16 cellular contexts compared by ENCODE assay signal in the genomic region with DNA sequence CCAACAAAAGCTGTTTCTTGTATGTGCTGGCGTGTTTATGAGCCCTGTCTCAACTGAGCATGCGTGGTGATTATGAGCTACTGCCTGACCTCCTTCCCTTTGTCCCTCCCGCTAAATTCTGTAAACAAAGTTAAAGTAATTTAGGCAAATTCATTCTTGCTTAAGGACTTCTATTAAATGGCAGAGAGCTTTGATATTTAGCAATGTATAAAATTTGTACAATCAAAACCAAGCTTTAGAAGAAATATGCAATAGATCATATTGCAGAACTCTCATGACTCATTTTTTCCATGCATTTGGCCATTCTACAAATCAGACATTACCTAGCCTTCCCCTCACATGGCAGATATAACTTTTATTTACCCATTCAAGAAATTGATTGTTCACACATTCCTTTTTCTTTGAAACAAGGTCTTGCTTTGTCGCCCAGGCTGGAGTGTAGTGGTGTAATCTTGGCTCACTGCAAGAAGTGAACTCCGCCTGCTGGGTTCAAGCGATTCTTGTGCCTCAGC. TPM values are rescaled to one million over a fixed set of nuclear protein-coding genes. Genes with fewer than 3 reads are reported as not detected.
A peak's percentile ranks its signal among the peaks of the same experiment; 100 is the strongest.
DNase-seq lines count a peak whose midpoint lies in the region; ATAC-seq and TF ChIP-seq lines count a peak whose summit lies in the region.
"Had no signal": no experiment of that assay in that cellular context is flagged by ENCODE, and none has a peak within 500 bp of the region (broad histone marks: within the 10 kb centered on the region; RNA-seq: fewer than 3 reads in every experiment).

No MANE protein-coding gene starts in this region.

- CTCF ChIA-PET in MCF 10A (lab: Yijun Ruan, JAX) = interaction anchor here (0.6 to 27.0 kb wide), 6 partner anchors 8 to 130 kb away, joined by 3 to 673 read pairs (median 4); no protein-coding TSS in a partner anchor

- no peak overlapping the region for H3K4me3 Mint-ChIP-seq in MCF 10A (ENCODE audit: unreplicated experiment)
- H3K4me3 Mint-ChIP-seq in chondrocyte (ENCODE audit: unreplicated experiment) = peak overlapping the region; percentile 7
- H3K4me3 Mint-ChIP-seq: activated CD8-positive, alpha-beta T cell treated with anti-CD3 and anti-CD28 coated beads, Interleukin-2, amount 10 ng/mL, durations not matched to agents 7 days and 5 days; activated naive CD4-positive, alpha-beta T cell treated with anti-CD3 and anti-CD28 coated beads, Interleukin-2, amount 10 ng/mL, durations not matched to agents 7 days and 5 days had no signal

- no peaks in the 10 kb centered on the region for H3K27me3 Mint-ChIP-seq in MCF 10A (ENCODE audit: insufficient read depth, unreplicated experiment)
- H3K27me3 Mint-ChIP-seq in chondrocyte (ENCODE audit: low read depth) = no peaks in the 10 kb centered on the region

- peak; percentile 75 for DNase-seq in MCF 10A (ENCODE audit: unreplicated experiment)
- DNase-seq in breast epithelium (ENCODE audit: low spot score in 2 of 2) = no peak
- no peak for DNase-seq in chondrocyte (ENCODE audit: low spot score)
- no peak for DNase-seq in aorta
- no peak for DNase-seq in RPMI8226
- DNase-seq in COLO829 (ENCODE audit: low spot score) = no peak
- DNase-seq: activated CD8-positive, alpha-beta T cell treated with anti-CD3 and anti-CD28 coated beads, Interleukin-2, amount 10 ng/mL, durations not matched to agents 7 days and 5 days; activated naive CD4-positive, alpha-beta T cell treated with anti-CD3 and anti-CD28 coated beads, Interleukin-2, amount 10 ng/mL, durations not matched to agents 7 days and 5 days; DMS153; hypothalamus; left ventricle myocardium superior; NCI-H69; stimulated activated CD8-positive, alpha-beta memory T cell treated with anti-CD3 and anti-CD28 coated beads, Interleukin-4, amount 100 ng/mL, for 48 hours had no signal

- H3K27me3 ChIP-seq in breast epithelium = no peaks in the 10 kb centered on the region
- H3K27me3 ChIP-seq in liver (ENCODE audit: control insufficient read depth in 4 of 4, insufficient read depth in 4 of 4, low read length in 3 of 4) = no peaks in the 10 kb centered on the region
- no peaks in the 10 kb centered on the region for H3K27me3 ChIP-seq in aorta (ENCODE audit: control insufficient read depth in 1 of 2, insufficient read depth in 2 of 2, low read length in 1 of 2)

- H3K27ac ChIP-seq in breast epithelium (no peak overlapping the region), liver (ENCODE audit: low read depth in 1 of 2, low read length in 2 of 2) (peak overlapping the region in 1 of 2 donors; percentile 51), aorta (ENCODE audit: low read depth in 1 of 2, low read length in 2 of 2) (peak overlapping the region; percentile 49 to 72)

- H3K4me3 ChIP-seq in breast epithelium (no peak overlapping the region), liver (ENCODE audit: low read depth in 1 of 3, low read length in 3 of 3) (no peak overlapping the region), aorta (ENCODE audit: low read length in 2 of 2) (no peak overlapping the region)

- H3K9me3 Mint-ChIP-seq in MCF 10A (ENCODE audit: unreplicated experiment) (no peaks in the 10 kb centered on the region), chondrocyte (ENCODE audit: low read depth) (no peaks in the 10 kb centered on the region)
- H3K9me3 Mint-ChIP-seq: activated naive CD4-positive, alpha-beta T cell treated with anti-CD3 and anti-CD28 coated beads, Interleukin-2, amount 10 ng/mL, durations not matched to agents 7 days and 5 days had no signal

- H3K36me3 ChIP-seq in breast epithelium = no peaks in the 10 kb centered on the region
- H3K36me3 ChIP-seq in liver (ENCODE audit: control insufficient read depth in 4 of 4, insufficient read depth in 3 of 4, low read depth in 1 of 4, low read length in 3 of 4) = no peaks in the 10 kb centered on the region
- H3K36me3 ChIP-seq in aorta (ENCODE audit: control insufficient read depth in 1 of 2, insufficient read depth in 2 of 2, low read length in 1 of 2) = peaks cover 0 to 3% of the 10 kb centered on the region in 2 donors

- no peak for TF ChIP-seq RAD21 in liver (IDR thresholded peaks at IDR 0.05)

- no TSS peak for BruUV-seq in MCF 10A (replicated peaks; lab: Mats Ljungman, UMichigan)

- H3K27ac Mint-ChIP-seq in MCF 10A (ENCODE audit: low read depth, unreplicated experiment) (peak overlapping the region; percentile 35), chondrocyte (ENCODE audit: unreplicated experiment) (peak overlapping the region; percentile 79)
- H3K27ac Mint-ChIP-seq: activated CD8-positive, alpha-beta T cell treated with anti-CD3 and anti-CD28 coated beads, Interleukin-2, amount 10 ng/mL, durations not matched to agents 7 days and 5 days; activated naive CD4-positive, alpha-beta T cell treated with anti-CD3 and anti-CD28 coated beads, Interleukin-2, amount 10 ng/mL, durations not matched to agents 7 days and 5 days had no signal

- peaks cover 22% of the 10 kb centered on the region for H3K4me1 Mint-ChIP-seq in MCF 10A (ENCODE audit: insufficient read depth, unreplicated experiment)
- peaks cover 90% of the 10 kb centered on the region for H3K4me1 Mint-ChIP-seq in chondrocyte (ENCODE audit: low read depth)

- 74% methylated on average over 6 of the region's 6 CpGs for WGBS in liver
- 36 to 48% methylated on average over 6 of the region's 6 CpGs for WGBS in aorta, 2 donors

- TF ChIP-seq CTCF in MCF 10A (IDR thresholded peaks at IDR 0.05; ENCODE audit: unreplicated experiment) (no peak), breast epithelium (IDR thresholded peaks at IDR 0.05) (no peak), chondrocyte (IDR thresholded peaks at IDR 0.05) (no peak), liver (IDR thresholded peaks at IDR 0.05; ENCODE audit: low read depth, low read length, missing input control) (no peak)

- no peak for TF ChIP-seq POLR2A in breast epithelium (IDR thresholded peaks at IDR 0.05)

- ATAC-seq in aorta (ENCODE audit: low FRiP score) (no peak), HG02938 (IDR thresholded peaks at IDR 0.05; ENCODE audit: unreplicated experiment) (no peak)
- ATAC-seq: activated CD8-positive, alpha-beta T cell treated with anti-CD3 and anti-CD28 coated beads, Interleukin-2, amount 10 ng/mL, durations not matched to agents 7 days and 5 days; left ventricle myocardium superior; Right ventricle myocardium inferior had no signal

- no peak overlapping the region for H3K9ac ChIP-seq in liver (ENCODE audit: low read depth in 1 of 2, low read length in 2 of 2)

- POLR2A ChIA-PET in MCF 10A (lab: Yijun Ruan, JAX) = interaction anchor here (1.5 to 1.8 kb wide), 3 partner anchors 104 to 153 kb away, joined by 4 to 6 read pairs (median 4); a partner anchor contains a TSS

- H3K36me3 Mint-ChIP-seq in MCF 10A (ENCODE audit: insufficient read depth, unreplicated experiment) (no peaks in the 10 kb centered on the region), chondrocyte (ENCODE audit: low read depth) (peaks cover 18% of the 10 kb centered on the region)
- H3K36me3 Mint-ChIP-seq: activated naive CD4-positive, alpha-beta T cell treated with anti-CD3 and anti-CD28 coated beads, Interleukin-2, amount 10 ng/mL, durations not matched to agents 7 days and 5 days had no signal

- no peaks in the 10 kb centered on the region for H3K9me3 ChIP-seq in breast epithelium
- no peaks in the 10 kb centered on the region for H3K9me3 ChIP-seq in liver (ENCODE audit: control insufficient read depth in 4 of 4, low read length in 3 of 4)
- H3K9me3 ChIP-seq in aorta (ENCODE audit: control insufficient read depth, low read length) = no peaks in the 10 kb centered on the region

- intact Hi-C loops in MCF 10A (cut with micrococcal nuclease) = no loop called here
- intact Hi-C loops in breast epithelium (cut with DNase I; ENCODE audit: low total_unique reads) = no loop called here
- intact Hi-C loops in aorta (cut with DNase I) = loop anchor here (5.0 kb wide), 1 partner anchor 79 kb away; no protein-coding TSS in a partner anchor

- no peaks in the 10 kb centered on the region for H3K4me1 ChIP-seq in breast epithelium
- peaks cover 13 to 31% (median 23%) of the 10 kb centered on the region in 4 donors for H3K4me1 ChIP-seq in liver (ENCODE audit: control insufficient read depth in 4 of 4, insufficient read depth in 4 of 4, low read length in 3 of 4)
- peaks cover 0 to 7% of the 10 kb centered on the region in 2 donors for H3K4me1 ChIP-seq in aorta (ENCODE audit: control insufficient read depth in 1 of 2, insufficient read depth in 2 of 2, low read length in 2 of 2)

TF ChIP-seq in liver, 16 proteins besides CTCF, POLR2A, EP300 and RAD21:
- TF ChIP-seq HNF4A (conservative IDR thresholded peaks at IDR 0.05) = no peak
- peak in 1 of 2 donors; percentile 28 for TF ChIP-seq EGR1 (IDR thresholded peaks at IDR 0.05; ENCODE audit: low read depth in 2 of 2)
- no peak for TF ChIP-seq FOXA2 (IDR thresholded peaks at IDR 0.05)
- no peak for TF ChIP-seq FOXA1 (IDR thresholded peaks at IDR 0.05)
- peak in 1 of 2 donors; percentile 12 for TF ChIP-seq RXRA (IDR thresholded peaks at IDR 0.05)
- TF ChIP-seq SP1 (IDR thresholded peaks at IDR 0.05) = no peak
- TF ChIP-seq JUND (IDR thresholded peaks at IDR 0.05) = peak; percentile 95 to 99
- TF ChIP-seq, protein P1, sequence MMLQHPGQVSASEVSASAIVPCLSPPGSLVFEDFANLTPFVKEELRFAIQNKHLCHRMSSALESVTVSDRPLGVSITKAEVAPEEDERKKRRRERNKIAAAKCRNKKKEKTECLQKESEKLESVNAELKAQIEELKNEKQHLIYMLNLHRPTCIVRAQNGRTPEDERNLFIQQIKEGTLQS (IDR thresholded peaks at IDR 0.05) = peak; percentile 88

RNA-seq across cellular contexts. Expression of a gene that starts 18.2 kb away (rescaled TPM):
- total RNA-seq in MCF 10A (2022) (18.3 and 32.0 TPM in 2 replicates), breast epithelium (100 to 1,000 TPM in 2 of 3 donors, 10 to 100 TPM in 1; 16.0 to 131 (median 115) TPM), chondrocyte (1,045 to 1,857 TPM (median 1,848 TPM) in 3 replicates), liver (100 to 1,000 TPM in 1 of 2 donors, 10 to 100 TPM in 1; 88.8 to 242 TPM), aorta (100 to 1,000 TPM; 657 to 663 TPM)
- polyA plus RNA-seq in liver (1,000 to 10,000 TPM in 1 of 2 donors, 100 to 1,000 TPM in 1; 462 to 1,119 TPM), aorta (1,000 to 10,000 TPM in 1 of 2 donors, 100 to 1,000 TPM in 1; 869 to 1,436 TPM)

RNA-seq across cellular contexts. Expression of a gene that starts 43.9 kb away (rescaled TPM):
- total RNA-seq in MCF 10A (2022) (not detected in 2 replicates), breast epithelium (1,000 to 10,000 TPM in 1 of 3 donors, 100 to 1,000 TPM in 2; 161 to 1,107 (median 177) TPM), chondrocyte (403 to 502 TPM (median 500 TPM) in 3 replicates), liver (10 to 100 TPM in 1 of 2 donors, 1 to 10 TPM in 1; 2.3 to 43.4 TPM), aorta (1,000 to 10,000 TPM in 1 of 2 donors, 100 to 1,000 TPM in 1; 808 to 1,222 TPM)
- polyA plus RNA-seq in liver (10 to 100 TPM; 13.0 to 15.7 TPM), aorta (100 to 1,000 TPM; 123 to 385 TPM)

Comparison
In these comparisons a context has a peak if more than half of its experiments do, and no peak if none do; other contexts are left out.
1. H3K27ac ChIP-seq: peak in aorta (2 of 2); none in breast epithelium (0 of 2).
2. intact Hi-C loops: an anchor here in aorta (5.0 kb wide); none called in MCF 10A and breast epithelium.